In the genomic region with DNA sequence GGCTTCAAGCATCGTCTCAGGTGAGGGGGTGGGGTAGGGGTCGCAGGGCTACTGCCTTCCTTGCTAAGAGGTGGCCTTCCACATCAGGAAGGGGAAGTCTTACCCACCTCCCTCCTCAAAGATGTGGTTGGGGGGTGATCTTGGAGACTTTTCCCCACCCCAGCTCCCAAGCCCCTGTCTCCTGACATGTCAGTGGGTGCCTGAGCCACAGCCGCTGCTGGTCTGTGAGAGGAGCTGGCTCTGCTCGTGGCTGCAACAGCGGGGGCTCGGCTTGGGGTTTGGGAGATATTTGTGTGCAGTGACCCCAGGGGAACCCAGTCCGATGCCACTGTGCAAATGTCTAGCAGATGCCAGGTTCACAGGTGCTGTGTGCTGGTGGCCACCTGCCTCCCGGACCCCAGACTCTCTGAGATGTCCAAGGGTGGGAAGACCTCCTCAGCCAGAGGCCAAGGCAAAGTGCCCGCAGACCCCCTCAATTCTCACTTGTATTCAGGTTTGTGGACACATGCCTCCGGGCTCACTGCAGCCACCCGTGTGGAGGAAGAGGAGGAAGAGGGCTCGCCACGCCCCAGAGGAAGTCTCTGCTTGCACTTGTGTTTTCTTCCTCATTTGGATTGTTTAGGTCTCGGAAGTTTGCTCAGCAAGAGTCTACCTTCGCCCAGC, we compare ENCODE assay signal across 11 cellular contexts. TPM values are rescaled to one million over a fixed set of nuclear protein-coding genes. Genes with fewer than 3 reads are reported as not detected.
A peak's percentile ranks its signal among the peaks of the same experiment; 100 is the strongest.
DNase-seq lines count a peak whose midpoint lies in the region; ATAC-seq and TF ChIP-seq lines count a peak whose summit lies in the region.
"Had no signal": no experiment of that assay in that cellular context is flagged by ENCODE, and none has a peak within 500 bp of the region (broad histone marks: within the 10 kb centered on the region; RNA-seq: fewer than 3 reads in every experiment).

No MANE protein-coding gene starts in this region.

- BruUV-seq in HCT116 (replicated peaks; lab: Mats Ljungman, UMichigan) (no TSS peak), OCI-LY7 (replicated peaks; lab: Mats Ljungman, UMichigan) (no TSS peak)

- TF ChIP-seq RAD21 in HCT116 (IDR thresholded peaks at IDR 0.05; ENCODE audit: low read depth) = no peak

- H2AFZ ChIP-seq in HCT116 (ENCODE audit: low read depth, low read length, poor library complexity, severe bottlenecking) (no peak overlapping the region), OCI-LY7 (ENCODE audit: low read length) (peak overlapping the region; percentile 82)

- no peak overlapping the region; the same call in 1 of the 2 replicates for H3K27ac ChIP-seq in HCT116 (ENCODE audit: low read depth, low read length)
- no peak overlapping the region for H3K27ac ChIP-seq in OCI-LY7 (ENCODE audit: low read depth, low read length, poor library complexity, severe bottlenecking)
- H3K27ac ChIP-seq in coronary artery = peak overlapping the region in 1 of 2 donors; percentile 37

- H3K4me1 ChIP-seq in HCT116 (ENCODE audit: control insufficient read depth in 1 of 2, insufficient read depth in 2 of 2, low read length in 2 of 2) (peaks cover 13 to 21% of the 10 kb centered on the region in 2 experiments), OCI-LY7 (ENCODE audit: insufficient read depth, low read length, poor library complexity, severe bottlenecking) (peaks cover 21% of the 10 kb centered on the region)

- RAD21 ChIA-PET in HCT116 (lab: Charles Lee; ENCODE audit: low non-redundant PET in 1 of 2, low total read pairs in 2 of 2, uncharacterized antibody in 2 of 2, unreplicated experiment in 2 of 2) = no interaction called here

- intact Hi-C loops in HCT116 (cut with micrococcal nuclease) (no loop called here), OCI-LY7 (cut with micrococcal nuclease; ENCODE audit: unreplicated experiment) (no loop called here), sciatic nerve (cut with DNase I) (no loop called here)

- H3K9ac ChIP-seq in HCT116 (ENCODE audit: low read length) = no peak overlapping the region

- POLR2A ChIA-PET in HCT116 (lab: Charles Lee) (no interaction called here), OCI-LY7 (lab: Charles Lee) (no interaction called here)

- H3K79me2 ChIP-seq in HCT116 (ENCODE audit: insufficient read depth, low read length) (no peaks in the 10 kb centered on the region), OCI-LY7 (ENCODE audit: insufficient read depth, low read depth, low read length) (no peaks in the 10 kb centered on the region)

- DNase-seq in HCT116 (ENCODE audit: low read depth, low spot score) = no peak
- peak; percentile 64 for DNase-seq in OCI-LY7 (ENCODE audit: low spot score)
- no peak for DNase-seq in coronary artery (ENCODE audit: low spot score)
- DNase-seq in pons (ENCODE audit: low spot score) = peak; percentile 5
- no peak for DNase-seq in kidney tubule cell (ENCODE audit: low spot score)
- DNase-seq in sciatic nerve (ENCODE audit: low spot score) = no peak
- DNase-seq in DMS 273 treated with DMSO at 0.1 percent for 48 hours (lab: John Stamatoyannopoulos, UW) = no peak
- DNase-seq in NCI-H524 (lab: John Stamatoyannopoulos, UW) = no peak
- DNase-seq: IMR-90; OCI-M1; stimulated activated naive CD4-positive, alpha-beta T cell treated with Interleukin-2 at 50 U/mL for 16 hours had no signal

- no peak for TF ChIP-seq POLR2A in HCT116 (IDR thresholded peaks at IDR 0.05; ENCODE audit: borderline replicate concordance, extremely low read depth, insufficient read depth, insufficient read length)

- TF ChIP-seq CTCF in HCT116 (IDR thresholded peaks at IDR 0.05 in 2 of 3, conservative IDR thresholded peaks at IDR 0.05 in 1 of 3; ENCODE audit: borderline replicate concordance in 1 of 3, insufficient read depth in 1 of 3, low read depth in 2 of 3, low read length in 2 of 3) (no peak), OCI-LY7 (conservative IDR thresholded peaks at IDR 0.05; ENCODE audit: low read length) (no peak), coronary artery (IDR thresholded peaks at IDR 0.05) (no peak)

- H4K20me1 ChIP-seq in HCT116 (ENCODE audit: insufficient read depth) = no peaks in the 10 kb centered on the region
- H4K20me1 ChIP-seq in OCI-LY7 (ENCODE audit: insufficient read depth, low read length) = no peaks in the 10 kb centered on the region

- H3K36me3 ChIP-seq in HCT116 (ENCODE audit: control insufficient read depth in 1 of 2, insufficient read depth in 2 of 2, low read length in 2 of 2) (no peaks in the 10 kb centered on the region), OCI-LY7 (ENCODE audit: insufficient read depth, low read length) (no peaks in the 10 kb centered on the region)

- no peak overlapping the region for H3K4me3 ChIP-seq in HCT116 (replicated peaks in 1 of 2; ENCODE audit: low read depth in 1 of 2, low read length in 2 of 2)
- H3K4me3 ChIP-seq in OCI-LY7 (ENCODE audit: low read depth, low read length, poor library complexity, severe bottlenecking) = peak overlapping the region; percentile 41
- H3K4me3 ChIP-seq in coronary artery = peak overlapping the region; percentile 65

- H3K4me2 ChIP-seq in HCT116 (ENCODE audit: low read length) (peak overlapping the region; percentile 96; the same call in 1 of the 2 replicates), OCI-LY7 (ENCODE audit: low read length) (peak overlapping the region; percentile 38)

- H3K9me3 ChIP-seq in HCT116 (ENCODE audit: control insufficient read depth in 1 of 2, insufficient read depth in 1 of 2, low read depth in 1 of 2, low read length in 2 of 2) = no peaks in the 10 kb centered on the region
- H3K9me3 ChIP-seq in OCI-LY7 (ENCODE audit: low read length) = no peaks in the 10 kb centered on the region

- H3K9me2 ChIP-seq in HCT116 (ENCODE audit: insufficient read depth) (no peaks in the 10 kb centered on the region), OCI-LY7 (ENCODE audit: insufficient read depth, low read length) (no peaks in the 10 kb centered on the region)

- CTCF ChIA-PET in HCT116 (lab: Charles Lee) (no interaction called here), OCI-LY7 (lab: Charles Lee; ENCODE audit: unreplicated experiment) (no interaction called here)

- peaks cover 16% of the 10 kb centered on the region; the same call in 1 of the 2 replicates for H3K27me3 ChIP-seq in HCT116 (ENCODE audit: insufficient read depth, low read length)

- no peak for ATAC-seq in HCT116
- no peak for ATAC-seq in sciatic nerve

TF ChIP-seq in HCT116, 20 proteins besides CTCF, POLR2A, EP300 and RAD21 (continues in another document):
- TF ChIP-seq, protein P1, sequence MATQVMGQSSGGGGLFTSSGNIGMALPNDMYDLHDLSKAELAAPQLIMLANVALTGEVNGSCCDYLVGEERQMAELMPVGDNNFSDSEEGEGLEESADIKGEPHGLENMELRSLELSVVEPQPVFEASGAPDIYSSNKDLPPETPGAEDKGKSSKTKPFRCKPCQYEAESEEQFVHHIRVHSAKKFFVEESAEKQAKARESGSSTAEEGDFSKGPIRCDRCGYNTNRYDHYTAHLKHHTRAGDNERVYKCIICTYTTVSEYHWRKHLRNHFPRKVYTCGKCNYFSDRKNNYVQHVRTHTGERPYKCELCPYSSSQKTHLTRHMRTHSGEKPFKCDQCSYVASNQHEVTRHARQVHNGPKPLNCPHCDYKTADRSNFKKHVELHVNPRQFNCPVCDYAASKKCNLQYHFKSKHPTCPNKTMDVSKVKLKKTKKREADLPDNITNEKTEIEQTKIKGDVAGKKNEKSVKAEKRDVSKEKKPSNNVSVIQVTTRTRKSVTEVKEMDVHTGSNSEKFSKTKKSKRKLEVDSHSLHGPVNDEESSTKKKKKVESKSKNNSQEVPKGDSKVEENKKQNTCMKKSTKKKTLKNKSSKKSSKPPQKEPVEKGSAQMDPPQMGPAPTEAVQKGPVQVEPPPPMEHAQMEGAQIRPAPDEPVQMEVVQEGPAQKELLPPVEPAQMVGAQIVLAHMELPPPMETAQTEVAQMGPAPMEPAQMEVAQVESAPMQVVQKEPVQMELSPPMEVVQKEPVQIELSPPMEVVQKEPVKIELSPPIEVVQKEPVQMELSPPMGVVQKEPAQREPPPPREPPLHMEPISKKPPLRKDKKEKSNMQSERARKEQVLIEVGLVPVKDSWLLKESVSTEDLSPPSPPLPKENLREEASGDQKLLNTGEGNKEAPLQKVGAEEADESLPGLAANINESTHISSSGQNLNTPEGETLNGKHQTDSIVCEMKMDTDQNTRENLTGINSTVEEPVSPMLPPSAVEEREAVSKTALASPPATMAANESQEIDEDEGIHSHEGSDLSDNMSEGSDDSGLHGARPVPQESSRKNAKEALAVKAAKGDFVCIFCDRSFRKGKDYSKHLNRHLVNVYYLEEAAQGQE (IDR thresholded peaks at IDR 0.05; ENCODE audit: low read depth) = no peak
- TF ChIP-seq, protein P2, sequence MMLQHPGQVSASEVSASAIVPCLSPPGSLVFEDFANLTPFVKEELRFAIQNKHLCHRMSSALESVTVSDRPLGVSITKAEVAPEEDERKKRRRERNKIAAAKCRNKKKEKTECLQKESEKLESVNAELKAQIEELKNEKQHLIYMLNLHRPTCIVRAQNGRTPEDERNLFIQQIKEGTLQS (IDR thresholded peaks at IDR 0.05) = no peak
- TF ChIP-seq SRF (IDR thresholded peaks at IDR 0.05; ENCODE audit: low read depth) = no peak
- no peak for TF ChIP-seq YY1 (IDR thresholded peaks at IDR 0.05; ENCODE audit: extremely low read depth, insufficient replicate concordance, low read depth, low read length)
- no peak for TF ChIP-seq EZH2 (IDR thresholded peaks at IDR 0.05)
- no peak for TF ChIP-seq SIN3A (IDR thresholded peaks at IDR 0.05; ENCODE audit: low read depth)
- no peak for TF ChIP-seq CEBPB (IDR thresholded peaks at IDR 0.05; ENCODE audit: low read depth)

RNA-seq across cellular contexts. Expression of a gene that starts 1.9 kb away (rescaled TPM):
- total RNA-seq in HCT116 (2021; ENCODE audit: unreplicated experiment) (10.7 TPM), OCI-LY7 (2022) (1.3 and 1.8 TPM in 2 replicates), sciatic nerve (6.2 TPM)
- polyA plus RNA-seq in HCT116 (2012) = 8.5 and 10.8 TPM in 2 replicates
- total RNA-seq in OCI-LY7 (2014; rRNA removed; shearing (Covaris generic)) = 0.22 and 0.72 TPM in 2 replicates
- total RNA-seq: IMR-90 had no signal

RNA-seq across cellular contexts. Expression of a gene that starts 2.4 kb away (rescaled TPM):
- total RNA-seq in HCT116 (2021; ENCODE audit: unreplicated experiment) = 0.07 TPM
- not detected in 2 replicates for polyA plus RNA-seq in HCT116 (2012)
- not detected in 2 replicates for total RNA-seq in OCI-LY7 (2014; rRNA removed; shearing (Covaris generic))
- not detected in 2 replicates for total RNA-seq in OCI-LY7 (2022)
- total RNA-seq in sciatic nerve = not detected
- total RNA-seq: IMR-90 had no signal
- polyA plus RNA-seq: IMR-90 had no signal

RNA-seq across cellular contexts. Expression of a gene that starts 46.2 kb away (rescaled TPM):
- total RNA-seq in HCT116 (2021; ENCODE audit: unreplicated experiment) (47.1 TPM), OCI-LY7 (2022) (41.3 and 50.9 TPM in 2 replicates), sciatic nerve (41.0 TPM)
- 40.5 and 46.1 TPM in 2 replicates for polyA plus RNA-seq in HCT116 (2012)
- total RNA-seq in OCI-LY7 (2014; rRNA removed; shearing (Covaris generic)) = 40.4 and 43.5 TPM in 2 replicates

Comparison
In these comparisons a context has a peak if more than half of its experiments do, and no peak if none do; other contexts are left out.
1. DNase-seq: peak in OCI-LY7 (single experiment) and pons (single experiment); none in HCT116 (single experiment), coronary artery (single experiment), kidney tubule cell (single experiment), sciatic nerve (single experiment), DMS 273 treated with DMSO at 0.1 percent for 48 hours (single experiment) and NCI-H524 (0 of 2).
2. H3K4me3 ChIP-seq: peak in OCI-LY7 (single experiment) and coronary artery (single experiment); none in HCT116 (0 of 2).